ENCODE assay signal across 8 cellular contexts in the genomic region with DNA sequence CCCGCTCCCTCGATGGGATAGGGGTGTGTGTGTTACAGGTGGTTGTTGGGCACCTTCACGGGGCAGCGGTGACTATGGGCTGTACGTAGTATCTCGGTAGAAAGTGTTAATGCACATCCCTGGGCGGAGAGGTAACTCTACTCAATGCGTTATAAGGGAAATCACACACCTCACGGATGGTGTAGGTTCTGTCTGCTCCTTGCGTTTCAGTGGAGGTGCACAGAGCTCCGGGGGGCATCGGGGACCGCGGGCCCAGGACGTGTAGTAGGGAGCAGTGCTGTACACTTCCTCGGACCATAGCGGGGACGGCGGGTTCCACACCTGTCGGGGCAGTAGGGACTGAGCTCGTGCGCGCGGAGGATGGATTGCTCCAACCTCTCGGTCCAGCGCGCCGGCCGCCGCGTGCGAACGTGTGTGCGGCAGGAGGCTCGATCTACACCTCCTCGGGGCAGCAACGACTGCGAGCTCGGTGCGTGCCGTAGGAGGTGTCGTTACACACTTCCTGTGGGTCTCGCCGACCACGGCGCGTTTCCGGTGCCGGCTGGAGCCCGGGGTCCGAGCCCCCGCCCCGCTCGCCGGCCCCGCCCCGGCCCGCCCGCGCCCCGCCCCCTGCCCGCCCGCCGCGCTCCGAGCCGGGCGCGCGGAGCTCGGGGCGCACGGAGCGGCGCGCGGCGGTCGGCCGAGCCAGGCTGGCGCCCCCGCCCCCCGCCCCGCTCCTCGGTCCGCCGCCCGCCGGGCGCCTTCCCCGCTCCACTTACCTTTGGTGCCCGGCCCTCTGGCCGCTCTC. TPM values are rescaled to one million over a fixed set of nuclear protein-coding genes. Genes with fewer than 3 reads are reported as not detected.
A peak's percentile ranks its signal among the peaks of the same experiment; 100 is the strongest.
DNase-seq lines count a peak whose midpoint lies in the region; ATAC-seq, FAIRE-seq and TF ChIP-seq lines count a peak whose summit lies in the region.

A gene with protein sequence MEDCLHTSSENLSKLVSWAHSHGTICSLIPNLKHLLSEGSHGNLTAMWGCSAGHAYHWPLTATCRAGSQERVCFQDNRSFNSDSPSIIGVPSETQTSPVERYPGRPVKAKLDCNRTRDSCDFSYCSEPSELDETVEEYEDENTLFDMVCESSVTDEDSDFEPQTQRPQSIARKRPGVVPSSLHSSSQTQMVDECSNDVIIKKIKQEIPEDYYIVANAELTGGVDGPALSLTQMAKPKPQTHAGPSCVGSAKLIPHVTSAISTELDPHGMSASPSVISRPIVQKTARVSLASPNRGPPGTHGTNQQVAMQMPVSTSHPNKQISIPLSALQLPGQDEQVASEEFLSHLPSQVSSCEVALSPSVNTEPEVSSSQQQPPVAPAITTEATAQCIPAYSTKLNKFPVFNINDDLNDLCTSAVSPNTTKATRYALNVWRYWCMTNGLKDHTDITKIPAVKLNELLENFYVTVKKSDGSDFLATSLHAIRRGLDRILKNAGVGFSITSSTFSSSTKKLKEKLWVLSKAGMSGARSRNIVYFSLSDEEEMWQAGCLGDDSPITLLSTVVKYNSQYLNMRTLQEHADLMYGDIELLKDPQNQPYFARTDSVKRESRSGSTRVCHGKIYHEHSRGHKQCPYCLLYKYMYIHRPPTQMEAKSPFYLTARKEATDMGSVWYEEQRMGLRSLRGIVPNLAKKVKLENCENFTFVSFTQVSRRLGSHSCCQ (plus strand): TSS at position 607 of the 787 bp plus-strand sequence. CDS start 87,254 bp downstream, outside the sequence.

- no peaks in the 10 kb centered on the region for H3K9me3 ChIP-seq in A549
- H3K9me3 ChIP-seq in kidney (ENCODE audit: control insufficient read depth in 1 of 2, low read length in 2 of 2) = no peaks in the 10 kb centered on the region

- ATAC-seq in A549 = peak; percentile 91 to 97
- ATAC-seq in GM18520 (IDR thresholded peaks at IDR 0.05; ENCODE audit: unreplicated experiment) = peak; percentile 90
- ATAC-seq in HG03060 (IDR thresholded peaks at IDR 0.05; ENCODE audit: low read depth, unreplicated experiment) = peak; percentile 64
- ATAC-seq in WTC11 = peak; percentile 91

- TF ChIP-seq POLR2A in A549 (IDR thresholded peaks at IDR 0.05; ENCODE audit: low read length) = peak; percentile 99

- 6% methylated on average over 34 of the region's 93 CpGs for WGBS in A549 (ENCODE audit: missing lambda C conversion rate)

- TF ChIP-seq CTCF in A549 (IDR thresholded peaks at IDR 0.05) = no peak
- TF ChIP-seq CTCF in WTC11 (IDR thresholded peaks at IDR 0.05) = no peak
- TF ChIP-seq CTCF in kidney (IDR thresholded peaks at IDR 0.05; ENCODE audit: borderline replicate concordance, extremely low read depth, insufficient read depth) = no peak

- peak within 1 kb of the TSS; percentile 74 for H3K4me2 ChIP-seq in A549

- no peaks in the 10 kb centered on the region for H3K27me3 Mint-ChIP-seq in WTC11 (ENCODE audit: low read depth)

- H3K36me3 ChIP-seq in kidney (ENCODE audit: control insufficient read depth in 1 of 2, insufficient read depth in 2 of 2, low read length in 2 of 2) = no peaks in the 10 kb centered on the region

- H3K4me3 ChIP-seq in A549 (peak within 1 kb of the TSS; percentile 97), kidney (ENCODE audit: low read length in 2 of 2) (peak within 1 kb of the TSS; percentile 88 to 91)

- H3K27ac Mint-ChIP-seq in WTC11 = peak within 1 kb of the TSS; percentile 93

- H3K9ac ChIP-seq in kidney (ENCODE audit: low read length in 2 of 2) = peak within 1 kb of the TSS; percentile 50 to 82

- H3K4me3 Mint-ChIP-seq in WTC11 = peak within 1 kb of the TSS; percentile 95

- H3K27ac ChIP-seq in A549 (peak within 1 kb of the TSS; percentile 87 to 89), kidney (ENCODE audit: low read depth in 2 of 2, low read length in 2 of 2) (peak within 1 kb of the TSS; percentile 76 to 85)

- H3K4me1 ChIP-seq in A549 (peaks cover 18% of the 10 kb centered on the region), kidney (ENCODE audit: control insufficient read depth in 1 of 2, insufficient read depth in 1 of 2, low read depth in 1 of 2, low read length in 2 of 2) (peaks cover 6 to 10% of the 10 kb centered on the region in 2 donors)

- CTCF ChIA-PET in A549 (lab: Yijun Ruan, JAX) = interaction anchor here (0.5 to 1.5 kb wide), 3 partner anchors 10 to 737 kb away, joined by 3 to 5 read pairs (median 3); no protein-coding TSS in a partner anchor
- CTCF ChIA-PET in WTC11 (lab: Charles Lee) = interaction anchor here (0.5 to 1.6 kb wide), 6 partner anchors 13 to 1055 kb away, joined by 3 to 4 read pairs (median 3); no protein-coding TSS in a partner anchor

- no peaks in the 10 kb centered on the region for H3K9me3 Mint-ChIP-seq in WTC11

- TF ChIP-seq RAD21 in A549 (conservative IDR thresholded peaks at IDR 0.05 in 1 of 2, IDR thresholded peaks at IDR 0.05 in 1 of 2) = no peak

- peak; percentile 89 to 91 for DNase-seq in A549 (ENCODE audit: low read depth in 1 of 2, low spot score in 1 of 2)
- peak; percentile 37 for DNase-seq in NCI-H2107 (lab: John Stamatoyannopoulos, UW)
- peak; percentile 83 for DNase-seq in WTC11 (ENCODE audit: low spot score)
- DNase-seq in central memory CD4-positive, alpha-beta T cell = peak; percentile 71
- peak; percentile 95 for DNase-seq in kidney
- DNase-seq in stimulated activated CD4-positive, alpha-beta T cell treated with anti-CD3 and anti-CD28 coated beads, Interleukin-15, amount 100 ng/mL, for 24 hours = peak; percentile 93

- peaks cover 44% of the 10 kb centered on the region for H3K4me1 Mint-ChIP-seq in WTC11

- H3K36me3 Mint-ChIP-seq in WTC11 = no peaks in the 10 kb centered on the region

- intact Hi-C loops in kidney (cut with DNase I) = no loop called here

- TF ChIP-seq EP300 in A549 (IDR thresholded peaks at IDR 0.05) = no peak

- POLR2A ChIA-PET in A549 (lab: Yijun Ruan, JAX) = interaction anchor here (0.6 to 2.0 kb wide), 10 partner anchors 8 to 373 kb away, joined by 4 to 14 read pairs (median 6); a partner anchor contains a TSS
- POLR2A ChIA-PET in WTC11 (lab: Charles Lee) = interaction anchor here (0.5 to 1.2 kb wide), 8 partner anchors 9 to 1888 kb away, joined by 3 to 8 read pairs (median 4); a partner anchor contains a TSS

- FAIRE-seq in A549 (lab: Jason Lieb, UNC) (no peak), kidney (lab: Jason Lieb, UNC) (no peak)

TF ChIP-seq in A549, 52 proteins besides CTCF, POLR2A, EP300 and RAD21 (continues in another document):
- TF ChIP-seq, protein P1, sequence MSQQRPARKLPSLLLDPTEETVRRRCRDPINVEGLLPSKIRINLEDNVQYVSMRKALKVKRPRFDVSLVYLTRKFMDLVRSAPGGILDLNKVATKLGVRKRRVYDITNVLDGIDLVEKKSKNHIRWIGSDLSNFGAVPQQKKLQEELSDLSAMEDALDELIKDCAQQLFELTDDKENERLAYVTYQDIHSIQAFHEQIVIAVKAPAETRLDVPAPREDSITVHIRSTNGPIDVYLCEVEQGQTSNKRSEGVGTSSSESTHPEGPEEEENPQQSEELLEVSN (IDR thresholded peaks at IDR 0.05; ENCODE audit: borderline replicate concordance, low read depth) = peak; percentile 76; the same call in 1 of the 2 replicates
- TF ChIP-seq HEYL (CRISPR knock-in tag; IDR thresholded peaks at IDR 0.05) = no peak
- no peak for TF ChIP-seq BHLHE40 (IDR thresholded peaks at IDR 0.05; ENCODE audit: low read depth, low read length)
- no peak for TF ChIP-seq RFX5 (IDR thresholded peaks at IDR 0.05)
- TF ChIP-seq HOXB13 (CRISPR knock-in tag; IDR thresholded peaks at IDR 0.05; ENCODE audit: low read depth) = peak; percentile 35; the same call in 1 of the 2 replicates
- peak; percentile 54 to 67; a peak in 4 of 5 replicates for TF ChIP-seq JUN (IDR thresholded peaks at IDR 0.05)
- TF ChIP-seq, protein P2, sequence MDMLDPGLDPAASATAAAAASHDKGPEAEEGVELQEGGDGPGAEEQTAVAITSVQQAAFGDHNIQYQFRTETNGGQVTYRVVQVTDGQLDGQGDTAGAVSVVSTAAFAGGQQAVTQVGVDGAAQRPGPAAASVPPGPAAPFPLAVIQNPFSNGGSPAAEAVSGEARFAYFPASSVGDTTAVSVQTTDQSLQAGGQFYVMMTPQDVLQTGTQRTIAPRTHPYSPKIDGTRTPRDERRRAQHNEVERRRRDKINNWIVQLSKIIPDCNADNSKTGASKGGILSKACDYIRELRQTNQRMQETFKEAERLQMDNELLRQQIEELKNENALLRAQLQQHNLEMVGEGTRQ (IDR thresholded peaks at IDR 0.05) = no peak

TF ChIP-seq in WTC11, 78 proteins besides CTCF, POLR2A, EP300 and RAD21 (continues in another document):
- no peak for TF ChIP-seq ESRRA (CRISPR knock-in tag; IDR thresholded peaks at IDR 0.05; ENCODE audit: borderline replicate concordance)
- no peak for TF ChIP-seq ZNF396 (CRISPR knock-in tag; IDR thresholded peaks at IDR 0.05; ENCODE audit: borderline replicate concordance)
- TF ChIP-seq SP1 (CRISPR knock-in tag; conservative IDR thresholded peaks at IDR 0.05) = peak; percentile 69
- peak; percentile 77 for TF ChIP-seq MYBL2 (CRISPR knock-in tag; IDR thresholded peaks at IDR 0.05)

RNA-seq across cellular contexts. Expression of the gene that starts here (rescaled TPM):
- polyA plus RNA-seq in A549 (2011; rRNA removed) (3.7 and 6.7 TPM in 2 replicates), A549 (2017; fragmentation: RNase III; extraction: RNeasy Plus Mini Kit Qiagen cat#74134 plus additional on column Dnase treatment) (2.0 to 2.2 TPM (median 2.1 TPM) in 3 replicates), kidney (ENCODE audit: insufficient read depth, low read depth, low replicate concordance) (2.6 TPM)
- polyA plus RNA-seq in A549 (2012; cell fraction: cytosol; rRNA removed) = 2.0 and 2.6 TPM in 2 replicates
- 2.2 TPM in 2 replicates for polyA plus RNA-seq in A549 (2012; cell fraction: nucleus; rRNA removed)
- 50.1 and 57.8 TPM in 2 replicates for polyA minus RNA-seq in A549 (2011; rRNA and poly(A)+ RNA removed)
- total RNA-seq in WTC11 (2021) (41.0 to 43.6 TPM (median 42.7 TPM) in 3 replicates), kidney (15.3 TPM)

Comparison
In these comparisons a context has a peak if more than half of its experiments do, and no peak if none do; other contexts are left out.
1. Peak in every context shown above with its lines: DNase-seq, ATAC-seq, H3K4me3 ChIP-seq and H3K27ac ChIP-seq.
2. DNase-seq: peak in every context shown above with its lines; median percentile 95 in kidney; 93 in stimulated activated CD4-positive, alpha-beta T cell treated with anti-CD3 and anti-CD28 coated beads, Interleukin-15, amount 100 ng/mL, for 24 hours; 90 in A549; 83 in WTC11; 71 in central memory CD4-positive, alpha-beta T cell; 37 in NCI-H2107.